Comparison of ENCODE assay signal across 9 cellular contexts in genomic region chr10:102745157-102745556, GRCh38. TPM values are rescaled to one million over a fixed set of nuclear protein-coding genes. Genes with fewer than 3 reads are reported as not detected.
A peak's percentile ranks its signal among the peaks of the same experiment; 100 is the strongest.
DNase-seq lines count a peak whose midpoint lies in the region; ATAC-seq and TF ChIP-seq lines count a peak whose summit lies in the region.
"Had no signal": no experiment of that assay in that cellular context is flagged by ENCODE, and none has a peak within 500 bp of the region (broad histone marks: within the 10 kb centered on the region; RNA-seq: fewer than 3 reads in every experiment).

No MANE protein-coding gene starts in this region.

- peak overlapping the region; percentile 27 to 72 for H3K27ac Mint-ChIP-seq in T-cell

- DNase-seq in T-cell = no peak
- DNase-seq in fibroblast of mammary gland (ENCODE audit: low read depth) = no peak
- no peak for DNase-seq in retinal pigment epithelial cell (ENCODE audit: low read depth)
- DNase-seq in SJCRH30 = no peak
- DNase-seq in NCI-H2107 (lab: John Stamatoyannopoulos, UW) = no peak
- no peak for DNase-seq in DMS 273 treated with DMSO at 0.1 percent for 48 hours (lab: John Stamatoyannopoulos, UW)
- DNase-seq: SHP77 treated with DMSO at 0.1 percent for 48 hours had no signal

- no peaks in the 10 kb centered on the region for H3K27me3 Mint-ChIP-seq in T-cell

- H3K4me1 Mint-ChIP-seq in T-cell = peaks cover 49 to 56% (median 55%) of the 10 kb centered on the region in 3 donors

- CTCF ChIA-PET in T-cell (lab: Charles Lee) = interaction anchor here (0.6 kb wide), 2 partner anchors 21 to 31 kb away, joined by 3 to 4 read pairs; no protein-coding TSS in a partner anchor

- peak overlapping the region; percentile 89; the same call in 1 of the 2 replicates for H3K4me3 ChIP-seq in GM08714 (ENCODE audit: low read length)
- peak overlapping the region; percentile 82 for H3K4me3 ChIP-seq in fibroblast of mammary gland (ENCODE audit: control insufficient read depth, low read depth, low read length)
- peak overlapping the region; percentile 98 for H3K4me3 ChIP-seq in retinal pigment epithelial cell (ENCODE audit: low read length)
- no peak overlapping the region for H3K4me3 ChIP-seq in SJCRH30

- peak overlapping the region; percentile 87 to 98 (median 95) for H3K4me3 Mint-ChIP-seq in T-cell

- ATAC-seq in T-cell (replicated peaks in 1 of 4) (no peak), HG03342 (IDR thresholded peaks at IDR 0.05; ENCODE audit: unreplicated experiment) (no peak)

- TF ChIP-seq CTCF in fibroblast of mammary gland (conservative IDR thresholded peaks at IDR 0.05; ENCODE audit: control insufficient read depth, insufficient read depth, low read depth, low read length) (no peak), retinal pigment epithelial cell (conservative IDR thresholded peaks at IDR 0.05; ENCODE audit: low read depth, low read length) (no peak)

- POLR2A ChIA-PET in T-cell (lab: Charles Lee) = interaction anchor here in 1 of 2 donors (0.5 kb wide), 1 partner anchor 28 kb away, joined by 3 read pairs; no protein-coding TSS in a partner anchor

- no peaks in the 10 kb centered on the region for H3K27me3 ChIP-seq in SJCRH30

- no peaks in the 10 kb centered on the region for H3K36me3 ChIP-seq in SJCRH30

- peaks cover 12% of the 10 kb centered on the region for H3K36me3 Mint-ChIP-seq in T-cell

- peaks cover 19% of the 10 kb centered on the region for H3K4me1 ChIP-seq in SJCRH30

- H3K9me3 ChIP-seq in SJCRH30 (replicated peaks) = no peaks in the 10 kb centered on the region

- no peak overlapping the region for H3K27ac ChIP-seq in SJCRH30

- H3K9me3 Mint-ChIP-seq in T-cell = peaks cover 0 to 6% (median 0%) of the 10 kb centered on the region in 3 donors

RNA-seq across cellular contexts. Expression of gene WBP1L, which starts 1.4 kb away (rescaled TPM):
- 10 to 100 TPM; 20.0 to 38.5 (median 33.0) TPM for total RNA-seq in T-cell
- total RNA-seq in SJCRH30 (2014; rRNA removed; shearing (Covaris generic)) = 24.1 TPM in 2 replicates

RNA-seq across cellular contexts. Expression of gene SFXN2, which starts 30.7 kb away (rescaled TPM):
- total RNA-seq in T-cell = 10 to 100 TPM in 4 of 5 donors, 1 to 10 TPM in 1; 9.2 to 32.6 (median 22.6) TPM
- 14.4 and 16.2 TPM in 2 replicates for total RNA-seq in SJCRH30 (2014; rRNA removed; shearing (Covaris generic))

RNA-seq across cellular contexts. Expression of gene ARL3, which starts 31.0 kb away (rescaled TPM):
- 1 to 10 TPM; 2.7 to 5.0 (median 3.5) TPM for total RNA-seq in T-cell
- 17.6 and 18.0 TPM in 2 replicates for total RNA-seq in SJCRH30 (2014; rRNA removed; shearing (Covaris generic))
